Comparison of ENCODE assay signal across 1 cellular context in the genomic region with DNA sequence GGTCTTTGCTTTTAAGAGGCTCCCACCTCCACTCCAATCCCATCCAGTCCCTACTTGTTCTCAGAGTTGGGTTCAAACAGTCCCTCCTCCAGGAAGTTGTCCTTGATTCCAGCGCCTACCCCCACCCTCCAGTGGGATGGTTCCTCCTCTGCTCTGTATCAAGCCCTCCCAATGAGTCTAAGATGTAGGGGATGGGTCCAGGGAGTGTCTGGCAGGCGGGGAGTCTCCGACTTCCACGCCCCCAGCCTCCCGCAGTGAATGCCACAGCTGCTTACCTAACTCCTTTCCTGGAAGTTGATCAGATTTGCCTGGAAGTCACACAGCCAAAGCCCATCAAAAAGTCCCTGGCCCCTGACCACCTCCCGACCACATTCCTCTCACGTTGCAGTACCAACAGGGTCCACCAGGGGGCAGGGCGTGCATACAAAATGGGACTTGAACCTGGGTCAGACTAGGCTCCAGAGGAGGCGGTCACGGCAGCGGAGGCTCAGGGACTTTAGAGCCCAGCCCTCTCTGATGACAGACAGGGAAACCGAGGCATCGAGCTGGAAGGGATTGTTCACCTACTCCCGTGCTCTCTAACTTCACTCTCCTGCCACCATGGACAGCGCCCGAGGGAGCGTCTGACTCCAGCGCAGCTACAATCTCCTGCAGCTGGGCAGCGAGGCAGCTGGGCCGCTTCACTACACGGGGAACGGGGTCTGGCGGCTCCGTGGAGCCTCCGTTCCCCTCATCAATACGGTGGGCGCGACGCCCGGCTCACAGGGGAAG.
TF ChIP-seq lines count a peak whose summit lies in the region.

No MANE protein-coding gene starts in this region.

TF ChIP-seq in WTC11, 78 proteins besides CTCF, POLR2A, EP300 and RAD21 (continued from another document):
- TF ChIP-seq, protein P1, sequence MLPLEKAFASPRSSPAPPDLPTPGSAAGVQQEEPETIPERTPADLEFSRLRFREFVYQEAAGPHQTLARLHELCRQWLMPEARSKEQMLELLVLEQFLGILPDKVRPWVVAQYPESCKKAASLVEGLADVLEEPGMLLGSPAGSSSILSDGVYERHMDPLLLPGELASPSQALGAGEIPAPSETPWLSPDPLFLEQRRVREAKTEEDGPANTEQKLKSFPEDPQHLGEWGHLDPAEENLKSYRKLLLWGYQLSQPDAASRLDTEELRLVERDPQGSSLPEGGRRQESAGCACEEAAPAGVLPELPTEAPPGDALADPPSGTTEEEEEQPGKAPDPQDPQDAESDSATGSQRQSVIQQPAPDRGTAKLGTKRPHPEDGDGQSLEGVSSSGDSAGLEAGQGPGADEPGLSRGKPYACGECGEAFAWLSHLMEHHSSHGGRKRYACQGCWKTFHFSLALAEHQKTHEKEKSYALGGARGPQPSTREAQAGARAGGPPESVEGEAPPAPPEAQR (CRISPR knock-in tag; IDR thresholded peaks at IDR 0.05): no peak
- TF ChIP-seq, protein P2, sequence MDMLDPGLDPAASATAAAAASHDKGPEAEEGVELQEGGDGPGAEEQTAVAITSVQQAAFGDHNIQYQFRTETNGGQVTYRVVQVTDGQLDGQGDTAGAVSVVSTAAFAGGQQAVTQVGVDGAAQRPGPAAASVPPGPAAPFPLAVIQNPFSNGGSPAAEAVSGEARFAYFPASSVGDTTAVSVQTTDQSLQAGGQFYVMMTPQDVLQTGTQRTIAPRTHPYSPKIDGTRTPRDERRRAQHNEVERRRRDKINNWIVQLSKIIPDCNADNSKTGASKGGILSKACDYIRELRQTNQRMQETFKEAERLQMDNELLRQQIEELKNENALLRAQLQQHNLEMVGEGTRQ (CRISPR knock-in tag; IDR thresholded peaks at IDR 0.05): no peak
- TF ChIP-seq ZNF219 (CRISPR knock-in tag; IDR thresholded peaks at IDR 0.05; ENCODE audit: borderline replicate concordance): no peak
- TF ChIP-seq RORB (CRISPR knock-in tag; IDR thresholded peaks at IDR 0.05): no peak
- TF ChIP-seq CREB1 (CRISPR knock-in tag; IDR thresholded peaks at IDR 0.05): peak; percentile 54; the same call in 1 of the 2 replicates
- TF ChIP-seq, protein P3, sequence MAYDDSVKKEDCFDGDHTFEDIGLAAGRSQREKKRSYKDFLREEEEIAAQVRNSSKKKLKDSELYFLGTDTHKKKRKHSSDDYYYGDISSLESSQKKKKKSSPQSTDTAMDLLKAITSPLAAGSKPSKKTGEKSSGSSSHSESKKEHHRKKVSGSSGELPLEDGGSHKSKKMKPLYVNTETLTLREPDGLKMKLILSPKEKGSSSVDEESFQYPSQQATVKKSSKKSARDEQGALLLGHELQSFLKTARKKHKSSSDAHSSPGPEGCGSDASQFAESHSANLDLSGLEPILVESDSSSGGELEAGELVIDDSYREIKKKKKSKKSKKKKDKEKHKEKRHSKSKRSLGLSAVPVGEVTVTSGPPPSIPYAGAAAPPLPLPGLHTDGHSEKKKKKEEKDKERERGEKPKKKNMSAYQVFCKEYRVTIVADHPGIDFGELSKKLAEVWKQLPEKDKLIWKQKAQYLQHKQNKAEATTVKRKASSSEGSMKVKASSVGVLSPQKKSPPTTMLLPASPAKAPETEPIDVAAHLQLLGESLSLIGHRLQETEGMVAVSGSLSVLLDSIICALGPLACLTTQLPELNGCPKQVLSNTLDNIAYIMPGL (CRISPR knock-in tag; IDR thresholded peaks at IDR 0.05): no peak
- TF ChIP-seq, protein P4, sequence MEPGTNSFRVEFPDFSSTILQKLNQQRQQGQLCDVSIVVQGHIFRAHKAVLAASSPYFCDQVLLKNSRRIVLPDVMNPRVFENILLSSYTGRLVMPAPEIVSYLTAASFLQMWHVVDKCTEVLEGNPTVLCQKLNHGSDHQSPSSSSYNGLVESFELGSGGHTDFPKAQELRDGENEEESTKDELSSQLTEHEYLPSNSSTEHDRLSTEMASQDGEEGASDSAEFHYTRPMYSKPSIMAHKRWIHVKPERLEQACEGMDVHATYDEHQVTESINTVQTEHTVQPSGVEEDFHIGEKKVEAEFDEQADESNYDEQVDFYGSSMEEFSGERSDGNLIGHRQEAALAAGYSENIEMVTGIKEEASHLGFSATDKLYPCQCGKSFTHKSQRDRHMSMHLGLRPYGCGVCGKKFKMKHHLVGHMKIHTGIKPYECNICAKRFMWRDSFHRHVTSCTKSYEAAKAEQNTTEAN (CRISPR knock-in tag; IDR thresholded peaks at IDR 0.05): peak; percentile 5; the same call in 1 of the 2 replicates
- TF ChIP-seq TEAD4 (CRISPR knock-in tag; IDR thresholded peaks at IDR 0.05): peak; percentile 78; the same call in 1 of the 2 replicates
- TF ChIP-seq, protein P5, sequence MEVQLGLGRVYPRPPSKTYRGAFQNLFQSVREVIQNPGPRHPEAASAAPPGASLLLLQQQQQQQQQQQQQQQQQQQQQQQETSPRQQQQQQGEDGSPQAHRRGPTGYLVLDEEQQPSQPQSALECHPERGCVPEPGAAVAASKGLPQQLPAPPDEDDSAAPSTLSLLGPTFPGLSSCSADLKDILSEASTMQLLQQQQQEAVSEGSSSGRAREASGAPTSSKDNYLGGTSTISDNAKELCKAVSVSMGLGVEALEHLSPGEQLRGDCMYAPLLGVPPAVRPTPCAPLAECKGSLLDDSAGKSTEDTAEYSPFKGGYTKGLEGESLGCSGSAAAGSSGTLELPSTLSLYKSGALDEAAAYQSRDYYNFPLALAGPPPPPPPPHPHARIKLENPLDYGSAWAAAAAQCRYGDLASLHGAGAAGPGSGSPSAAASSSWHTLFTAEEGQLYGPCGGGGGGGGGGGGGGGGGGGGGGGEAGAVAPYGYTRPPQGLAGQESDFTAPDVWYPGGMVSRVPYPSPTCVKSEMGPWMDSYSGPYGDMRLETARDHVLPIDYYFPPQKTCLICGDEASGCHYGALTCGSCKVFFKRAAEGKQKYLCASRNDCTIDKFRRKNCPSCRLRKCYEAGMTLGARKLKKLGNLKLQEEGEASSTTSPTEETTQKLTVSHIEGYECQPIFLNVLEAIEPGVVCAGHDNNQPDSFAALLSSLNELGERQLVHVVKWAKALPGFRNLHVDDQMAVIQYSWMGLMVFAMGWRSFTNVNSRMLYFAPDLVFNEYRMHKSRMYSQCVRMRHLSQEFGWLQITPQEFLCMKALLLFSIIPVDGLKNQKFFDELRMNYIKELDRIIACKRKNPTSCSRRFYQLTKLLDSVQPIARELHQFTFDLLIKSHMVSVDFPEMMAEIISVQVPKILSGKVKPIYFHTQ (CRISPR knock-in tag; IDR thresholded peaks at IDR 0.05): no peak
- TF ChIP-seq, protein P6, sequence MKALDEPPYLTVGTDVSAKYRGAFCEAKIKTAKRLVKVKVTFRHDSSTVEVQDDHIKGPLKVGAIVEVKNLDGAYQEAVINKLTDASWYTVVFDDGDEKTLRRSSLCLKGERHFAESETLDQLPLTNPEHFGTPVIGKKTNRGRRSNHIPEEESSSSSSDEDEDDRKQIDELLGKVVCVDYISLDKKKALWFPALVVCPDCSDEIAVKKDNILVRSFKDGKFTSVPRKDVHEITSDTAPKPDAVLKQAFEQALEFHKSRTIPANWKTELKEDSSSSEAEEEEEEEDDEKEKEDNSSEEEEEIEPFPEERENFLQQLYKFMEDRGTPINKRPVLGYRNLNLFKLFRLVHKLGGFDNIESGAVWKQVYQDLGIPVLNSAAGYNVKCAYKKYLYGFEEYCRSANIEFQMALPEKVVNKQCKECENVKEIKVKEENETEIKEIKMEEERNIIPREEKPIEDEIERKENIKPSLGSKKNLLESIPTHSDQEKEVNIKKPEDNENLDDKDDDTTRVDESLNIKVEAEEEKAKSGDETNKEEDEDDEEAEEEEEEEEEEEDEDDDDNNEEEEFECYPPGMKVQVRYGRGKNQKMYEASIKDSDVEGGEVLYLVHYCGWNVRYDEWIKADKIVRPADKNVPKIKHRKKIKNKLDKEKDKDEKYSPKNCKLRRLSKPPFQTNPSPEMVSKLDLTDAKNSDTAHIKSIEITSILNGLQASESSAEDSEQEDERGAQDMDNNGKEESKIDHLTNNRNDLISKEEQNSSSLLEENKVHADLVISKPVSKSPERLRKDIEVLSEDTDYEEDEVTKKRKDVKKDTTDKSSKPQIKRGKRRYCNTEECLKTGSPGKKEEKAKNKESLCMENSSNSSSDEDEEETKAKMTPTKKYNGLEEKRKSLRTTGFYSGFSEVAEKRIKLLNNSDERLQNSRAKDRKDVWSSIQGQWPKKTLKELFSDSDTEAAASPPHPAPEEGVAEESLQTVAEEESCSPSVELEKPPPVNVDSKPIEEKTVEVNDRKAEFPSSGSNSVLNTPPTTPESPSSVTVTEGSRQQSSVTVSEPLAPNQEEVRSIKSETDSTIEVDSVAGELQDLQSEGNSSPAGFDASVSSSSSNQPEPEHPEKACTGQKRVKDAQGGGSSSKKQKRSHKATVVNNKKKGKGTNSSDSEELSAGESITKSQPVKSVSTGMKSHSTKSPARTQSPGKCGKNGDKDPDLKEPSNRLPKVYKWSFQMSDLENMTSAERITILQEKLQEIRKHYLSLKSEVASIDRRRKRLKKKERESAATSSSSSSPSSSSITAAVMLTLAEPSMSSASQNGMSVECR (CRISPR knock-in tag; IDR thresholded peaks at IDR 0.05; ENCODE audit: borderline replicate concordance): 0 out of 2 replicates have a peak, but pooled peaks have one; percentile 60
- no peak for TF ChIP-seq IRF2 (CRISPR knock-in tag; IDR thresholded peaks at IDR 0.05; ENCODE audit: borderline replicate concordance, low read depth)
- peak; percentile 45; the same call in 1 of the 2 replicates for TF ChIP-seq CREM (CRISPR knock-in tag; IDR thresholded peaks at IDR 0.05)
- TF ChIP-seq, protein P7, sequence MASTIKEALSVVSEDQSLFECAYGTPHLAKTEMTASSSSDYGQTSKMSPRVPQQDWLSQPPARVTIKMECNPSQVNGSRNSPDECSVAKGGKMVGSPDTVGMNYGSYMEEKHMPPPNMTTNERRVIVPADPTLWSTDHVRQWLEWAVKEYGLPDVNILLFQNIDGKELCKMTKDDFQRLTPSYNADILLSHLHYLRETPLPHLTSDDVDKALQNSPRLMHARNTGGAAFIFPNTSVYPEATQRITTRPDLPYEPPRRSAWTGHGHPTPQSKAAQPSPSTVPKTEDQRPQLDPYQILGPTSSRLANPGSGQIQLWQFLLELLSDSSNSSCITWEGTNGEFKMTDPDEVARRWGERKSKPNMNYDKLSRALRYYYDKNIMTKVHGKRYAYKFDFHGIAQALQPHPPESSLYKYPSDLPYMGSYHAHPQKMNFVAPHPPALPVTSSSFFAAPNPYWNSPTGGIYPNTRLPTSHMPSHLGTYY (CRISPR knock-in tag; IDR thresholded peaks at IDR 0.05): no peak
